In the genomic region with DNA sequence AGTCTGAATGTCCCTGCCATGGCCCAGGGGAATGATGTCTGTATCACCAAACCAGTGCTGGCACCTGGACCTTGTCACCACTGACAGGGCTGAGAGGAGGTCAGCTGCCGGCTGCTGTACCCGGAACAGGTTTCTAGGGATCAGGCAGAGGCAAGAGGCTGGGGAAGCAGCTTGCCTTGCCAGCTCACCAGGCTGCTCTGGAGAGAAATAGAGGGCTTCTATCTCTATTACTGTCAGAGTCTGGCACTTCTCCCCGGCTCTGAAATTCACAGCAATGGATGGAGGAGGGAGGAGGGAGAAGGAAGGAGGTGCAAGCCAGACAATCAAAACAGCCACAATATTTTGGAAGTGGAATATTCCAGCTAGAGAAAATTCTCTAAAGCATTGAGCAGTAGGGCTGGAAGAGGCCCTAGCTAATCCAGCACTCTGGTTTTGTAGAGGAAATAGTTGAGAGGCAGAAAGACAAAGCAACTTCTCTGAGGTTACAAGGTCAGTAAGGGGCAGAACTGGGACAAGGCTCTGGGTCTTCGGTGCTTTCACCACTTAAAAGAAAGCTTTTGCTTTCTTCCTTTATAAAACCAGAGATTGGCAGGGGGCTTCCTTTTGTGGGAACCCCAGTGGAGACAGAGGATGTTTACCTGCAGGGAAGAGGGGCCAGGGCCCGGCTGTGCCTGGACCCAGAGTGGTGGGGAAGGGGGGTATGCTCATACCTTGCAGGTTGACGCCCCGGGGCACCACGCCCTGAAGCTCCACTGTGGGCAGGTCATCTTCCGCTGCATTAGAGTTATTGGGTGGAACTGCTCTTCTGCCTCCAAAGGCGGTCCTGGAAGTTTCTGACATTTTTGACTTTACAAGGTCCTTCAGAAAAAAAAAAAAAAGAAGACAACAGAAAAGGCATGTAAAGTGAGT, we compare ENCODE assay signal across 27 cellular contexts. TPM values are rescaled to one million over a fixed set of nuclear protein-coding genes. Genes with fewer than 3 reads are reported as not detected.
DNase-seq lines count a peak whose midpoint lies in the region; ATAC-seq and TF ChIP-seq lines count a peak whose summit lies in the region.
"Had no signal": no experiment of that assay in that cellular context is flagged by ENCODE, and none has a peak within 500 bp of the region (broad histone marks: within the 10 kb centered on the region; RNA-seq: fewer than 3 reads in every experiment).

No MANE protein-coding gene starts in this region.

- TF ChIP-seq CTCF in activated CD8-positive, alpha-beta T cell treated with anti-CD3 and anti-CD28 coated beads for 36 hours (IDR thresholded peaks at IDR 0.05) = no peak
- TF ChIP-seq CTCF in heart left ventricle (IDR thresholded peaks at IDR 0.05) = no peak
- TF ChIP-seq CTCF in Peyer's patch (IDR thresholded peaks at IDR 0.05) = no peak
- no peak for TF ChIP-seq CTCF in ovary (IDR thresholded peaks at IDR 0.05)

- DNase-seq in activated CD8-positive, alpha-beta T cell treated with anti-CD3 and anti-CD28 coated beads, Interleukin-2, amount 10 ng/mL, durations not matched to agents 7 days and 5 days = peak; percentile 14
- DNase-seq in activated CD8-positive, alpha-beta T cell treated with anti-CD3 and anti-CD28 coated beads for 36 hours = no peak
- peak; percentile 44 to 85 (median 73) for DNase-seq in heart left ventricle
- peak; percentile 39 for DNase-seq in myocyte (ENCODE audit: low read depth)
- DNase-seq in Peyer's patch = no peak
- no peak for DNase-seq in NCI-H345 treated with DMSO at 0.1 percent for 48 hours (lab: John Stamatoyannopoulos, UW; ENCODE audit: unreplicated experiment)
- DNase-seq in ovary = no peak
- DNase-seq: activated CD4-positive, alpha-beta T cell treated with anti-CD3 and anti-CD28 coated beads, Interleukin-2, amount 50 U/mL, for 1 hour; activated CD8-positive, alpha-beta memory T cell treated with anti-CD3 and anti-CD28 coated beads, Interleukin-2, amount 50 U/mL, for 48 hours; activated effector memory CD4-positive, alpha-beta T cell treated with anti-CD3 and anti-CD28 coated beads, Interleukin-2, amount 50 U/mL, for 16 hours; BE2C; Calu3; dermis blood vessel endothelial cell; kidney; mesenchymal stem cell; natural killer cell; NCI-H748 treated with DMSO at 0.1 percent for 48 hours; stimulated activated CD4-positive, alpha-beta T cell treated with anti-CD3 and anti-CD28 coated beads, Interleukin-2, amount 100 ng/mL, for 48 hours; stimulated activated naive CD8-positive, alpha-beta T cell treated with anti-CD3 and anti-CD28 coated beads, Interleukin-15, Interleukin-2, amounts not matched to agents 100 U/mL and 50 U/mL, for 24 hours had no signal

- no peaks in the 10 kb centered on the region for H3K4me1 Mint-ChIP-seq in activated CD8-positive, alpha-beta T cell treated with anti-CD3 and anti-CD28 coated beads, Interleukin-2, amount 10 ng/mL, durations not matched to agents 7 days and 5 days (ENCODE audit: low read depth)
- H3K4me1 Mint-ChIP-seq in activated CD8-positive, alpha-beta T cell treated with anti-CD3 and anti-CD28 coated beads for 36 hours (ENCODE audit: low read depth) = no peaks in the 10 kb centered on the region
- H3K4me1 Mint-ChIP-seq: natural killer cell had no signal

- intact Hi-C loops in activated CD8-positive, alpha-beta T cell treated with anti-CD3 and anti-CD28 coated beads for 36 hours (cut with micrococcal nuclease) = no loop called here
- intact Hi-C loops in heart left ventricle (cut with DNase I) = loop anchor here in 8 of 10 donors (5.0 to 10.0 kb wide), 8 partner anchors 134 to 843 kb away; no protein-coding TSS in a partner anchor
- intact Hi-C loops in ovary (cut with DNase I) = no loop called here

- peaks cover 0 to 10% (median 0%) of the 10 kb centered on the region in 9 donors for H3K36me3 ChIP-seq in heart left ventricle
- no peaks in the 10 kb centered on the region for H3K36me3 ChIP-seq in Peyer's patch
- H3K36me3 ChIP-seq in ovary = no peaks in the 10 kb centered on the region
- H3K36me3 ChIP-seq: BE2C, breast epithelium had no signal

- no peak for TF ChIP-seq POLR2A in heart left ventricle (IDR thresholded peaks at IDR 0.05)
- TF ChIP-seq POLR2A in Peyer's patch (IDR thresholded peaks at IDR 0.05) = no peak
- no peak for TF ChIP-seq POLR2A in ovary (IDR thresholded peaks at IDR 0.05)

- H3K36me3 Mint-ChIP-seq in activated CD8-positive, alpha-beta T cell treated with anti-CD3 and anti-CD28 coated beads, Interleukin-2, amount 10 ng/mL, durations not matched to agents 7 days and 5 days (ENCODE audit: low read depth) = no peaks in the 10 kb centered on the region
- no peaks in the 10 kb centered on the region for H3K36me3 Mint-ChIP-seq in activated CD8-positive, alpha-beta T cell treated with anti-CD3 and anti-CD28 coated beads for 36 hours (ENCODE audit: low read depth)
- H3K36me3 Mint-ChIP-seq: natural killer cell, type B pancreatic cell had no signal

- peaks cover 0 to 29% (median 11%) of the 10 kb centered on the region in 9 donors for H3K27me3 ChIP-seq in heart left ventricle
- H3K27me3 ChIP-seq in Peyer's patch = peaks cover 0 to 3% of the 10 kb centered on the region in 2 donors
- H3K27me3 ChIP-seq in ovary = no peaks in the 10 kb centered on the region
- H3K27me3 ChIP-seq: BE2C had no signal

- no peaks in the 10 kb centered on the region for H3K9me3 Mint-ChIP-seq in activated CD8-positive, alpha-beta T cell treated with anti-CD3 and anti-CD28 coated beads, Interleukin-2, amount 10 ng/mL, durations not matched to agents 7 days and 5 days (ENCODE audit: insufficient read depth)
- no peaks in the 10 kb centered on the region for H3K9me3 Mint-ChIP-seq in activated CD8-positive, alpha-beta T cell treated with anti-CD3 and anti-CD28 coated beads for 36 hours
- H3K9me3 Mint-ChIP-seq: natural killer cell, type B pancreatic cell had no signal

- 52 to 60% (median 57%) methylated on average over 10 of the region's 10 CpGs for WGBS in heart left ventricle, 4 donors
- 32 to 37% (median 35%) methylated on average over 10 of the region's 10 CpGs for WGBS in ovary, 3 donors

- H3K4me3 Mint-ChIP-seq in activated CD8-positive, alpha-beta T cell treated with anti-CD3 and anti-CD28 coated beads, Interleukin-2, amount 10 ng/mL, durations not matched to agents 7 days and 5 days = no peak overlapping the region
- H3K4me3 Mint-ChIP-seq in activated CD8-positive, alpha-beta T cell treated with anti-CD3 and anti-CD28 coated beads for 36 hours = no peak overlapping the region
- H3K4me3 Mint-ChIP-seq: natural killer cell, type B pancreatic cell had no signal

- ATAC-seq in activated CD8-positive, alpha-beta T cell treated with anti-CD3 and anti-CD28 coated beads, Interleukin-2, amount 10 ng/mL, durations not matched to agents 7 days and 5 days = no peak
- ATAC-seq in activated CD8-positive, alpha-beta T cell treated with anti-CD3 and anti-CD28 coated beads for 36 hours = no peak
- ATAC-seq in heart left ventricle (peak; percentile 90 to 96 (median 95)), GM18907 (IDR thresholded peaks at IDR 0.05; ENCODE audit: unreplicated experiment) (no peak)
- ATAC-seq: natural killer cell; stimulated activated naive CD8-positive, alpha-beta T cell treated with anti-CD3 and anti-CD28 coated beads, Interleukin-15, Interleukin-2, amounts not matched to agents 100 U/mL and 50 U/mL, for 24 hours had no signal

- no peak for TF ChIP-seq EP300 in ovary (IDR thresholded peaks at IDR 0.05)

- POLR2A ChIA-PET in activated CD8-positive, alpha-beta T cell treated with anti-CD3 and anti-CD28 coated beads, Interleukin-2, amount 10 ng/mL, durations not matched to agents 7 days and 5 days (lab: Charles Lee) = no interaction called here
- POLR2A ChIA-PET in activated CD8-positive, alpha-beta T cell treated with anti-CD3 and anti-CD28 coated beads for 36 hours (lab: Charles Lee) = no interaction called here

- H3K27ac ChIP-seq in heart left ventricle = peak overlapping the region in 10 of 12 donors; percentile 14 to 83 (median 47)
- H3K27ac ChIP-seq in Peyer's patch = no peak overlapping the region
- no peak overlapping the region for H3K27ac ChIP-seq in ovary
- H3K27ac ChIP-seq: breast epithelium, hepatocyte had no signal

- H3K27me3 Mint-ChIP-seq in activated CD8-positive, alpha-beta T cell treated with anti-CD3 and anti-CD28 coated beads, Interleukin-2, amount 10 ng/mL, durations not matched to agents 7 days and 5 days (ENCODE audit: low read depth) = peaks cover 45% of the 10 kb centered on the region
- H3K27me3 Mint-ChIP-seq in activated CD8-positive, alpha-beta T cell treated with anti-CD3 and anti-CD28 coated beads for 36 hours = peaks cover 47% of the 10 kb centered on the region

- H3K9me3 ChIP-seq in heart left ventricle (no peaks in the 10 kb centered on the region), Peyer's patch (no peaks in the 10 kb centered on the region), ovary (no peaks in the 10 kb centered on the region)
- H3K9me3 ChIP-seq: BE2C, breast epithelium had no signal

- H3K4me3 ChIP-seq in heart left ventricle (peak overlapping the region in 8 of 12 donors; percentile 18 to 62 (median 43)), Peyer's patch (no peak overlapping the region), ovary (no peak overlapping the region)
- H3K4me3 ChIP-seq: hepatocyte, smooth muscle cell had no signal

- CTCF ChIA-PET in activated CD8-positive, alpha-beta T cell treated with anti-CD3 and anti-CD28 coated beads, Interleukin-2, amount 10 ng/mL, durations not matched to agents 7 days and 5 days (lab: Charles Lee) = no interaction called here
- CTCF ChIA-PET in activated CD8-positive, alpha-beta T cell treated with anti-CD3 and anti-CD28 coated beads for 36 hours (lab: Charles Lee) = no interaction called here

- H3K27ac Mint-ChIP-seq in activated CD8-positive, alpha-beta T cell treated with anti-CD3 and anti-CD28 coated beads, Interleukin-2, amount 10 ng/mL, durations not matched to agents 7 days and 5 days = no peak overlapping the region
- H3K27ac Mint-ChIP-seq in activated CD8-positive, alpha-beta T cell treated with anti-CD3 and anti-CD28 coated beads for 36 hours = no peak overlapping the region
- H3K27ac Mint-ChIP-seq: natural killer cell, type B pancreatic cell had no signal

- peaks cover 0 to 47% (median 11%) of the 10 kb centered on the region in 12 donors for H3K4me1 ChIP-seq in heart left ventricle
- H3K4me1 ChIP-seq in Peyer's patch = no peaks in the 10 kb centered on the region
- no peaks in the 10 kb centered on the region for H3K4me1 ChIP-seq in ovary (ENCODE audit: insufficient read depth)
- H3K4me1 ChIP-seq: BE2C, breast epithelium had no signal

RNA-seq across cellular contexts. Expression of a gene that starts 2.4 kb away (rescaled TPM):
- not detected for total RNA-seq in activated CD8-positive, alpha-beta T cell treated with anti-CD3 and anti-CD28 coated beads, Interleukin-2, amount 10 ng/mL, durations not matched to agents 7 days and 5 days
- total RNA-seq in activated CD8-positive, alpha-beta T cell treated with anti-CD3 and anti-CD28 coated beads for 36 hours = not detected
- 100 to 1,000 TPM in 2 of 9 donors, 10 to 100 TPM in 7; 19.2 to 415 (median 51.4) TPM for total RNA-seq in heart left ventricle
- polyA plus RNA-seq in heart left ventricle = 1 to 10 TPM; 9.0 to 9.9 TPM
- 757 and 1,086 TPM in 2 replicates for total RNA-seq in myocyte
- polyA plus RNA-seq in myocyte (2012) = 658 TPM
- total RNA-seq in Peyer's patch = 10 to 100 TPM; 13.0 to 29.7 (median 25.5) TPM
- total RNA-seq in ovary = 10 to 100 TPM in 6 of 7 donors, 1 to 10 TPM in 1; 6.2 to 80.9 (median 25.9) TPM
- 100 to 1,000 TPM in 1 of 2 donors, 10 to 100 TPM in 1; 19.6 to 124 TPM for polyA plus RNA-seq in ovary
- total RNA-seq: A172; Calu3; dermis blood vessel endothelial cell; pulmonary artery endothelial cell; smooth muscle cell; T-helper 1 cell treated with Interleukin-12 subunit alpha and Interleukin-12 subunit beta and Interleukin-4 antibody, amounts not matched to agents 30 ng/mL and 1 ng/mL, for 36 hours had no signal

Comparison
In these comparisons a context has a peak if more than half of its experiments do, and no peak if none do; other contexts are left out.
1. DNase-seq: peak in activated CD8-positive, alpha-beta T cell treated with anti-CD3 and anti-CD28 coated beads, Interleukin-2, amount 10 ng/mL, durations not matched to agents 7 days and 5 days (single experiment), heart left ventricle (5 of 5) and myocyte (single experiment); none in activated CD8-positive, alpha-beta T cell treated with anti-CD3 and anti-CD28 coated beads for 36 hours (single experiment), Peyer's patch (0 of 3), NCI-H345 treated with DMSO at 0.1 percent for 48 hours (single experiment) and ovary (0 of 5).
2. ATAC-seq: peak in heart left ventricle (4 of 4); none in activated CD8-positive, alpha-beta T cell treated with anti-CD3 and anti-CD28 coated beads, Interleukin-2, amount 10 ng/mL, durations not matched to agents 7 days and 5 days (single experiment), activated CD8-positive, alpha-beta T cell treated with anti-CD3 and anti-CD28 coated beads for 36 hours (single experiment) and GM18907 (single experiment).
3. H3K27ac ChIP-seq: peak in heart left ventricle (10 of 12); none in Peyer's patch (0 of 4) and ovary (0 of 2).
4. H3K4me3 ChIP-seq: peak in heart left ventricle (8 of 12); none in Peyer's patch (0 of 4) and ovary (single experiment).
5. RNA of a gene that starts 2.4 kb away (total RNA-seq): 757 to 1,086 TPM in myocyte, 19.2 to 415 TPM in heart left ventricle, 13.0 to 29.7 TPM in Peyer's patch and 6.2 to 80.9 TPM in ovary; not detected in activated CD8-positive, alpha-beta T cell treated with anti-CD3 and anti-CD28 coated beads, Interleukin-2, amount 10 ng/mL, durations not matched to agents 7 days and 5 days and not detected in activated CD8-positive, alpha-beta T cell treated with anti-CD3 and anti-CD28 coated beads for 36 hours; every median in the first group is over 4 times any median in the second.
6. intact Hi-C loops: an anchor here in heart left ventricle (5.0 to 10.0 kb wide); none called in activated CD8-positive, alpha-beta T cell treated with anti-CD3 and anti-CD28 coated beads for 36 hours and ovary.